27 cellular contexts compared by ENCODE assay signal in the genomic region with DNA sequence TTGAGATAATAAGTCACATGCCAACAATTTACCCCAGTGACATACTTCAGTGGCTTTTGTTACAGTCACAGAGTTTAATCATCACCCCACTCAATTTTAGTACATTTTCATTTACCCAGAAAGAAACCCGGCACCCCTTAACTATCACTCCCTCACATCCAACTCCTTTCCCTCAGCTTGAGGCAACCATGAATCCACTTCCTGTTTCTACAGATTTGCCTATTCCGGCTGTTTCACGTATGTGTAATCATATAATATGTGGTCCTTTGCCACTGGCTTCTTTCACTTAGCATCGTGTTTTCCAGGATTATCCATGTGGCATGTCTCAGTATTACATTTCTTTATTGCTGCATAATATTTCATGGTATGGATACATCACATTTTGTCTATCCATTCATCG.
"Had no signal": no experiment of that assay in that cellular context is flagged by ENCODE, and none has a peak within 500 bp of the region (broad histone marks: within the 10 kb centered on the region; RNA-seq: fewer than 3 reads in every experiment).

No MANE protein-coding gene starts in this region.

- FAIRE-seq: pancreas had no signal

- DNase-seq: kidney; left colon; left lung; lower lobe of right lung; mammary epithelial cell; mesenchymal stem cell; naive thymus-derived CD8-positive, alpha-beta T cell; nucleus accumbens; pancreas; posterior cingulate gyrus; retina; right cardiac atrium; stimulated activated CD4-positive, alpha-beta T cell treated with anti-CD3 and anti-CD28 coated beads, Interleukin-12 subunit alpha, Interleukin-12 subunit beta, amount 100 ng/mL, for 4 hours; stimulated activated CD4-positive, alpha-beta T cell treated with anti-CD3 and anti-CD28 coated beads, Interleukin-15, amount 100 ng/mL, for 24 hours; stimulated activated CD4-positive, alpha-beta T cell treated with anti-CD3 and anti-CD28 coated beads, Interleukin-2, amount 100 ng/mL, for 24 hours; stimulated activated CD4-positive, alpha-beta T cell treated with anti-CD3 and anti-CD28 coated beads, Interleukin-4, amount 100 ng/mL, for 1 hour; stimulated activated naive B cell treated with anti-CD40 and anti-IgM and Interleukin-4, amounts not matched to agents 10 μg/mL and 1 μg/mL and 100 μg/mL, for 72 hours; stimulated activated naive CD8-positive, alpha-beta T cell treated with anti-CD3 and anti-CD28 coated beads, Interleukin-15, Interleukin-2, amounts not matched to agents 100 U/mL and 50 U/mL, for 24 hours; stomach; testis; thyroid gland; transverse colon; upper lobe of left lung had no signal

- ATAC-seq: left colon; left lung; lower lobe of right lung; naive thymus-derived CD8-positive, alpha-beta T cell; pancreas; right cardiac atrium; sciatic nerve; stimulated activated naive B cell treated with anti-CD40 and anti-IgM and Interleukin-4, amounts not matched to agents 10 μg/mL and 1 μg/mL and 100 μg/mL, for 72 hours; stimulated activated naive CD8-positive, alpha-beta T cell treated with anti-CD3 and anti-CD28 coated beads, Interleukin-15, Interleukin-2, amounts not matched to agents 100 U/mL and 50 U/mL, for 24 hours had no signal

- H3K4me3 ChIP-seq: left lung, lower lobe of right lung, pancreas, prostate gland, skin epidermis, stomach, testis, thyroid gland, transverse colon, upper lobe of left lung, vagina had no signal
